ENCODE assay signal across 8 cellular contexts in genomic region chr4:38075370-38076152, GRCh38.
DNase-seq lines count a peak whose midpoint lies in the region; ATAC-seq and TF ChIP-seq lines count a peak whose summit lies in the region.

No MANE protein-coding gene starts in this region.

- DNase-seq in GM23338 (ENCODE audit: low spot score) = no peak
- DNase-seq in SKM-1 treated with dmso at 0.1 percent for 144 hours (lab: John Stamatoyannopoulos, UW; ENCODE audit: unreplicated experiment) = peak; percentile 97
- DNase-seq in Right ventricle myocardium superior = no peak
- no peak for DNase-seq in stimulated activated CD4-positive, alpha-beta T cell treated with anti-CD3 and anti-CD28 coated beads, Interleukin-2, amount 100 ng/mL, for 24 hours
- DNase-seq in testis = no peak
- no peak for DNase-seq in MG63

- H3K4me3 ChIP-seq in GM23338 = no peak overlapping the region
- H3K4me3 ChIP-seq in skeletal muscle tissue (ENCODE audit: low read length in 3 of 3) = no peak overlapping the region
- no peak overlapping the region for H3K4me3 ChIP-seq in testis
- H3K4me3 ChIP-seq in MG63 = no peak overlapping the region

- H3K9me3 Mint-ChIP-seq in GM23338 = no peaks in the 10 kb centered on the region

- no peak for TF ChIP-seq POLR2A in testis (IDR thresholded peaks at IDR 0.05)

- 78 to 83% methylated on average over 6 of the region's 6 CpGs for WGBS in testis, 2 donors

- H3K4me1 ChIP-seq in GM23338 (ENCODE audit: insufficient read depth) (no peaks in the 10 kb centered on the region), skeletal muscle tissue (ENCODE audit: control insufficient read depth in 3 of 3, insufficient read depth in 3 of 3, low read length in 3 of 3) (peaks cover 7 to 16% (median 12%) of the 10 kb centered on the region in 3 donors), testis (peaks cover 9% of the 10 kb centered on the region)

- H3K79me2 ChIP-seq in GM23338 (replicated peaks; ENCODE audit: insufficient read depth) = no peaks in the 10 kb centered on the region

- H3K27ac ChIP-seq in GM23338 (ENCODE audit: low read depth) (no peak overlapping the region), skeletal muscle tissue (ENCODE audit: low read depth, low read length) (peak overlapping the region; percentile 40), testis (peak overlapping the region in 1 of 2 donors; percentile 24)

- peaks cover 11% of the 10 kb centered on the region for H3K36me3 Mint-ChIP-seq in GM23338 (ENCODE audit: low read depth)

- H3K27me3 Mint-ChIP-seq in GM23338 (ENCODE audit: insufficient read depth, low read depth, poor library complexity) = peaks cover 4% of the 10 kb centered on the region

- H3K4me3 Mint-ChIP-seq in GM23338 = no peak overlapping the region

- no peak for ATAC-seq in GM23338
- ATAC-seq in Right ventricle myocardium superior (ENCODE audit: poor library complexity) = peak; percentile 37
- no peak for ATAC-seq in GM18858 (IDR thresholded peaks at IDR 0.05; ENCODE audit: unreplicated experiment)

- H3K9me3 ChIP-seq in skeletal muscle tissue (ENCODE audit: control insufficient read depth in 3 of 3, low read length in 3 of 3) = no peaks in the 10 kb centered on the region
- no peaks in the 10 kb centered on the region for H3K9me3 ChIP-seq in testis
- H3K9me3 ChIP-seq in MG63 = no peaks in the 10 kb centered on the region

- intact Hi-C loops in Right ventricle myocardium superior (cut with DNase I) (no loop called here), testis (cut with DNase I; ENCODE audit: low total_unique reads) (no loop called here)

- H3K9me2 ChIP-seq in GM23338 (ENCODE audit: insufficient read depth) = no peaks in the 10 kb centered on the region

- TF ChIP-seq CTCF in GM23338 (conservative IDR thresholded peaks at IDR 0.05; ENCODE audit: low read depth in 2 of 2) = no peak
- no peak for TF ChIP-seq CTCF in testis (IDR thresholded peaks at IDR 0.05)

- H3K27me3 ChIP-seq in GM23338 (ENCODE audit: insufficient read depth) = no peaks in the 10 kb centered on the region
- H3K27me3 ChIP-seq in skeletal muscle tissue (ENCODE audit: control insufficient read depth in 3 of 3, insufficient read depth in 3 of 3, low read length in 3 of 3) = no peaks in the 10 kb centered on the region
- no peaks in the 10 kb centered on the region for H3K27me3 ChIP-seq in testis
- H3K27me3 ChIP-seq in MG63 = no peaks in the 10 kb centered on the region

- H3K9ac ChIP-seq in skeletal muscle tissue (ENCODE audit: low read depth in 1 of 3, low read length in 3 of 3) = no peak overlapping the region

- H3F3A ChIP-seq in GM23338 (replicated peaks; ENCODE audit: low read depth) = no peaks in the 10 kb centered on the region

- H3K4me1 Mint-ChIP-seq in GM23338 = peaks cover 7% of the 10 kb centered on the region

- H4K20me1 ChIP-seq in GM23338 (replicated peaks; ENCODE audit: insufficient read depth) = no peaks in the 10 kb centered on the region

- H3K36me3 ChIP-seq in GM23338 (ENCODE audit: insufficient read depth) (no peaks in the 10 kb centered on the region), skeletal muscle tissue (ENCODE audit: control insufficient read depth in 3 of 3, insufficient read depth in 3 of 3, low read length in 3 of 3) (peaks cover 0 to 2% (median 0%) of the 10 kb centered on the region in 3 donors), testis (ENCODE audit: low read depth, missing control alignments) (no peaks in the 10 kb centered on the region), MG63 (no peaks in the 10 kb centered on the region)

- H3K27ac Mint-ChIP-seq in GM23338 = peak overlapping the region; percentile 23; the same call in 1 of the 2 replicates

- H3K4me2 ChIP-seq in GM23338 = no peak overlapping the region

- no peak overlapping the region for H2AFZ ChIP-seq in GM23338

TF ChIP-seq in GM23338, 12 proteins besides CTCF, POLR2A, EP300 and RAD21 (continues in another document):
- TF ChIP-seq STAT1 (IDR thresholded peaks at IDR 0.05; ENCODE audit: unreplicated experiment) (no peak), ZNF462 (CRISPR knock-in tag; IDR thresholded peaks at IDR 0.05) (no peak), ZNF331 (CRISPR knock-in tag; IDR thresholded peaks at IDR 0.05; ENCODE audit: low read depth) (no peak), NANOG (IDR thresholded peaks at IDR 0.05; ENCODE audit: borderline replicate concordance) (no peak), EZH2phosphoT487 (IDR thresholded peaks at IDR 0.05; ENCODE audit: unreplicated experiment) (no peak), EZH2 (IDR thresholded peaks at IDR 0.05; ENCODE audit: low read depth, unreplicated experiment) (no peak), CREB1 (CRISPR knock-in tag; IDR thresholded peaks at IDR 0.05; ENCODE audit: low read depth) (no peak), ZNF114 (CRISPR knock-in tag; IDR thresholded peaks at IDR 0.05) (no peak), JUNB (IDR thresholded peaks at IDR 0.05; ENCODE audit: unreplicated experiment) (no peak), POLR2AphosphoS5 (IDR thresholded peaks at IDR 0.05; ENCODE audit: low read depth) (no peak)
- TF ChIP-seq, protein P1, sequence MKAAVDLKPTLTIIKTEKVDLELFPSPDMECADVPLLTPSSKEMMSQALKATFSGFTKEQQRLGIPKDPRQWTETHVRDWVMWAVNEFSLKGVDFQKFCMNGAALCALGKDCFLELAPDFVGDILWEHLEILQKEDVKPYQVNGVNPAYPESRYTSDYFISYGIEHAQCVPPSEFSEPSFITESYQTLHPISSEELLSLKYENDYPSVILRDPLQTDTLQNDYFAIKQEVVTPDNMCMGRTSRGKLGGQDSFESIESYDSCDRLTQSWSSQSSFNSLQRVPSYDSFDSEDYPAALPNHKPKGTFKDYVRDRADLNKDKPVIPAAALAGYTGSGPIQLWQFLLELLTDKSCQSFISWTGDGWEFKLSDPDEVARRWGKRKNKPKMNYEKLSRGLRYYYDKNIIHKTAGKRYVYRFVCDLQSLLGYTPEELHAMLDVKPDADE (IDR thresholded peaks at IDR 0.05) = no peak
